Comparison of ENCODE assay signal across 22 cellular contexts in genomic region chr14:82046512-82047226, GRCh38.
DNase-seq lines count a peak whose midpoint lies in the region; ATAC-seq, FAIRE-seq and TF ChIP-seq lines count a peak whose summit lies in the region.
"Had no signal": no experiment of that assay in that cellular context is flagged by ENCODE, and none has a peak within 500 bp of the region (broad histone marks: within the 10 kb centered on the region; RNA-seq: fewer than 3 reads in every experiment).

No MANE protein-coding gene starts in this region.

- in situ Hi-C loops in GM12878 (cut with MboI) (no loop called here), GM13976 (cut with MboI; ENCODE audit: low sequenced_read_pairs, unreplicated experiment) (no loop called here)

- H3K27me3 ChIP-seq in GM12878 (replicated peaks in 1 of 2; ENCODE audit: control insufficient read depth in 2 of 2, insufficient read depth in 2 of 2, low read length in 1 of 2): no peaks in the 10 kb centered on the region
- H3K27me3 ChIP-seq: esophagus muscularis mucosa, left lung, testis had no signal

- POLR2A ChIA-PET in GM12878 (lab: Charles Lee): interaction anchor here (1.0 kb wide), 1 partner anchor 17 kb away, joined by 3 read pairs; no protein-coding TSS in a partner anchor

- CTCF ChIA-PET in GM12878 (lab: Yijun Ruan, JAX): interaction anchor here (0.8 to 2.2 kb wide), 5 partner anchors 9 to 57 kb away, joined by 3 to 9 read pairs (median 5); no protein-coding TSS in a partner anchor

- no peak for TF ChIP-seq RAD21 in GM12878 (IDR thresholded peaks at IDR 0.05; ENCODE audit: insufficient read depth, low read depth, low read length)

- SMC1A ChIA-PET in GM12878 (lab: Charles Lee; ENCODE audit: uncharacterized antibody, unreplicated experiment): interaction anchor here (0.8 to 1.6 kb wide), 5 partner anchors 8 to 178 kb away, joined by 3 to 12 read pairs (median 4); no protein-coding TSS in a partner anchor

- H3K9ac ChIP-seq in GM12878 (ENCODE audit: control insufficient read depth, insufficient read depth, low read length): no peak overlapping the region
- H3K9ac ChIP-seq: GM23248, KMS-11 had no signal

- TF ChIP-seq POLR2A in GM12878 (IDR thresholded peaks at IDR 0.05; ENCODE audit: low read depth, low read length): no peak

- no peaks in the 10 kb centered on the region for H3K36me3 ChIP-seq in GM12878 (ENCODE audit: control insufficient read depth in 2 of 2, insufficient read depth in 2 of 2, low read length in 1 of 2)
- H3K36me3 ChIP-seq: esophagus muscularis mucosa, left lung had no signal

- RAD21 ChIA-PET in GM12878 (lab: Charles Lee; ENCODE audit: unreplicated experiment): interaction anchor here (1.0 to 5.2 kb wide), 3 partner anchors 9 to 33 kb away, joined by 3 to 26 read pairs (median 9); no protein-coding TSS in a partner anchor

- no peaks in the 10 kb centered on the region for H3K4me1 ChIP-seq in GM12878 (ENCODE audit: control insufficient read depth, insufficient read depth, low read length)
- H3K4me1 ChIP-seq: esophagus muscularis mucosa, left lung, testis had no signal

- WGBS in GM12878 (ENCODE audit: insufficient coverage, insufficient replicate concordance, low lambda C conversion rate, missing lambda C conversion rate): 0% methylated on average over 1 of the region's 1 CpG

- TF ChIP-seq EP300 in GM12878 (IDR thresholded peaks at IDR 0.05; ENCODE audit: borderline replicate concordance in 1 of 2, control insufficient read depth in 1 of 2, low read depth in 2 of 2, low read length in 2 of 2): peak in 1 of 2 experiments; percentile 65; a peak in 3 of 4 replicates

- no TSS peak for BruUV-seq in GM12878 (replicated peaks; lab: Mats Ljungman, UMichigan)

- H3K79me2 ChIP-seq in GM12878 (ENCODE audit: control insufficient read depth, insufficient read depth, low read length): no peaks in the 10 kb centered on the region

- H4K20me1 ChIP-seq in GM12878 (ENCODE audit: control insufficient read depth, insufficient read depth): no peaks in the 10 kb centered on the region

- intact Hi-C loops in GM12878 (cut with micrococcal nuclease; ENCODE audit: unreplicated experiment): no loop called here

- no peak for TF ChIP-seq CTCF in GM12878 (IDR thresholded peaks at IDR 0.05 in 2 of 3, conservative IDR thresholded peaks at IDR 0.05 in 1 of 3; ENCODE audit: control insufficient read depth in 2 of 3, extremely low read depth in 1 of 3, insufficient read depth in 1 of 3, low read depth in 3 of 3, low read length in 3 of 3)
- no peak for TF ChIP-seq CTCF in GM13976 (IDR thresholded peaks at IDR 0.05; ENCODE audit: borderline replicate concordance, control extremely low read depth, extremely low read depth, insufficient read depth, missing control alignments)

- H3K27ac ChIP-seq in GM12878 (ENCODE audit: control insufficient read depth, insufficient read depth): no peak overlapping the region
- H3K27ac ChIP-seq: esophagus muscularis mucosa, GM23248, KMS-11, left lung, testis had no signal

- FAIRE-seq in GM12878 (lab: Jason Lieb, UNC): no peak
- FAIRE-seq: GM19239, TTC549 had no signal

- no peak overlapping the region for H2AFZ ChIP-seq in GM12878 (ENCODE audit: control insufficient read depth, low read depth, low read length)
- H2AFZ ChIP-seq: GM23248 had no signal

- ATAC-seq in GM19025 (IDR thresholded peaks at IDR 0.05; ENCODE audit: low read depth, unreplicated experiment) (peak; percentile 55), HG02588 (IDR thresholded peaks at IDR 0.05; ENCODE audit: unreplicated experiment) (peak; percentile 73), HG03135 (IDR thresholded peaks at IDR 0.05; ENCODE audit: unreplicated experiment) (peak; percentile 65), GM12878 (peak; percentile 81)
- ATAC-seq: activated CD4-positive, alpha-beta T cell treated with anti-CD3 and anti-CD28 coated beads for 36 hours; left lung had no signal

- H3K4me3 ChIP-seq in GM12878: no peak overlapping the region
- H3K4me3 ChIP-seq: esophagus muscularis mucosa, GM23248, left lung, testis had no signal

- no peaks in the 10 kb centered on the region for H3K9me3 ChIP-seq in GM12878 (replicated peaks; ENCODE audit: control insufficient read depth, insufficient read depth, low read length)
- H3K9me3 ChIP-seq: esophagus muscularis mucosa, left lung, testis had no signal

- DNase-seq in GM12878 (ENCODE audit: low read depth, low spot score) (no peak), GM13976 (ENCODE audit: low spot score) (no peak), NCI-H2029 (lab: John Stamatoyannopoulos, UW) (no peak), anterior cingulate cortex (lab: John Stamatoyannopoulos, UW) (no peak)
- DNase-seq in activated naive CD4-positive, alpha-beta T cell (lab: John Stamatoyannopoulos, UW): no peak
- DNase-seq: activated CD4-positive, alpha-beta T cell treated with anti-CD3 and anti-CD28 coated beads for 36 hours; activated CD8-positive, alpha-beta memory T cell treated with anti-CD3 and anti-CD28 coated beads, Interleukin-2, amount 50 U/mL, for 4 hours; activated effector memory CD4-positive, alpha-beta T cell treated with anti-CD3 and anti-CD28 coated beads, Interleukin-2, amount 50 U/mL, for 16 hours; amniotic stem cell; GM23248; left lung; NCI-H1048; NCI-H510A treated with DMSO at 0.1 percent for 48 hours; stimulated activated CD4-positive, alpha-beta T cell treated with anti-CD3 and anti-CD28 coated beads, Interleukin-12 subunit alpha, Interleukin-12 subunit beta, amount 100 ng/mL, for 4 hours; testis had no signal

- H3K4me2 ChIP-seq in GM12878 (ENCODE audit: control insufficient read depth, insufficient read depth): no peak overlapping the region
- H3K4me2 ChIP-seq: KMS-11 had no signal

TF ChIP-seq in GM12878, 131 proteins besides CTCF, POLR2A, EP300 and RAD21 (continues in another document):
- no peak for TF ChIP-seq YY1 (IDR thresholded peaks at IDR 0.05; ENCODE audit: low read depth, low read length)
- peak; percentile 77; the same call in 1 of the 2 replicates for TF ChIP-seq NFIC (IDR thresholded peaks at IDR 0.05; ENCODE audit: low read depth, low read length)
- TF ChIP-seq YBX1 (IDR thresholded peaks at IDR 0.05): no peak
- no peak for TF ChIP-seq SMAD1 (IDR thresholded peaks at IDR 0.05; ENCODE audit: low read depth, partially characterized antibody)
- TF ChIP-seq, protein P1, sequence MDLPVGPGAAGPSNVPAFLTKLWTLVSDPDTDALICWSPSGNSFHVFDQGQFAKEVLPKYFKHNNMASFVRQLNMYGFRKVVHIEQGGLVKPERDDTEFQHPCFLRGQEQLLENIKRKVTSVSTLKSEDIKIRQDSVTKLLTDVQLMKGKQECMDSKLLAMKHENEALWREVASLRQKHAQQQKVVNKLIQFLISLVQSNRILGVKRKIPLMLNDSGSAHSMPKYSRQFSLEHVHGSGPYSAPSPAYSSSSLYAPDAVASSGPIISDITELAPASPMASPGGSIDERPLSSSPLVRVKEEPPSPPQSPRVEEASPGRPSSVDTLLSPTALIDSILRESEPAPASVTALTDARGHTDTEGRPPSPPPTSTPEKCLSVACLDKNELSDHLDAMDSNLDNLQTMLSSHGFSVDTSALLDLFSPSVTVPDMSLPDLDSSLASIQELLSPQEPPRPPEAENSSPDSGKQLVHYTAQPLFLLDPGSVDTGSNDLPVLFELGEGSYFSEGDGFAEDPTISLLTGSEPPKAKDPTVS (IDR thresholded peaks at IDR 0.05; ENCODE audit: low read depth, low read length): no peak
- TF ChIP-seq, protein P2, sequence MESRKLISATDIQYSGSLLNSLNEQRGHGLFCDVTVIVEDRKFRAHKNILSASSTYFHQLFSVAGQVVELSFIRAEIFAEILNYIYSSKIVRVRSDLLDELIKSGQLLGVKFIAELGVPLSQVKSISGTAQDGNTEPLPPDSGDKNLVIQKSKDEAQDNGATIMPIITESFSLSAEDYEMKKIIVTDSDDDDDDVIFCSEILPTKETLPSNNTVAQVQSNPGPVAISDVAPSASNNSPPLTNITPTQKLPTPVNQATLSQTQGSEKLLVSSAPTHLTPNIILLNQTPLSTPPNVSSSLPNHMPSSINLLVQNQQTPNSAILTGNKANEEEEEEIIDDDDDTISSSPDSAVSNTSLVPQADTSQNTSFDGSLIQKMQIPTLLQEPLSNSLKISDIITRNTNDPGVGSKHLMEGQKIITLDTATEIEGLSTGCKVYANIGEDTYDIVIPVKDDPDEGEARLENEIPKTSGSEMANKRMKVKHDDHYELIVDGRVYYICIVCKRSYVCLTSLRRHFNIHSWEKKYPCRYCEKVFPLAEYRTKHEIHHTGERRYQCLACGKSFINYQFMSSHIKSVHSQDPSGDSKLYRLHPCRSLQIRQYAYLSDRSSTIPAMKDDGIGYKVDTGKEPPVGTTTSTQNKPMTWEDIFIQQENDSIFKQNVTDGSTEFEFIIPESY (IDR thresholded peaks at IDR 0.05): no peak
- TF ChIP-seq SRF (IDR thresholded peaks at IDR 0.05; ENCODE audit: low read depth in 2 of 2, low read length in 2 of 2): no peak
- TF ChIP-seq NR2F1 (conservative IDR thresholded peaks at IDR 0.05): peak; percentile 40; the same call in 1 of the 2 replicates
- TF ChIP-seq, protein P3, sequence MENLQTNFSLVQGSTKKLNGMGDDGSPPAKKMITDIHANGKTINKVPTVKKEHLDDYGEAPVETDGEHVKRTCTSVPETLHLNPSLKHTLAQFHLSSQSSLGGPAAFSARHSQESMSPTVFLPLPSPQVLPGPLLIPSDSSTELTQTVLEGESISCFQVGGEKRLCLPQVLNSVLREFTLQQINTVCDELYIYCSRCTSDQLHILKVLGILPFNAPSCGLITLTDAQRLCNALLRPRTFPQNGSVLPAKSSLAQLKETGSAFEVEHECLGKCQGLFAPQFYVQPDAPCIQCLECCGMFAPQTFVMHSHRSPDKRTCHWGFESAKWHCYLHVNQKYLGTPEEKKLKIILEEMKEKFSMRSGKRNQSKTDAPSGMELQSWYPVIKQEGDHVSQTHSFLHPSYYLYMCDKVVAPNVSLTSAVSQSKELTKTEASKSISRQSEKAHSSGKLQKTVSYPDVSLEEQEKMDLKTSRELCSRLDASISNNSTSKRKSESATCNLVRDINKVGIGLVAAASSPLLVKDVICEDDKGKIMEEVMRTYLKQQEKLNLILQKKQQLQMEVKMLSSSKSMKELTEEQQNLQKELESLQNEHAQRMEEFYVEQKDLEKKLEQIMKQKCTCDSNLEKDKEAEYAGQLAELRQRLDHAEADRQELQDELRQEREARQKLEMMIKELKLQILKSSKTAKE (IDR thresholded peaks at IDR 0.05; ENCODE audit: low read depth, poor library complexity, severe bottlenecking): no peak
- TF ChIP-seq NR2C2 (IDR thresholded peaks at IDR 0.05; ENCODE audit: borderline replicate concordance, control insufficient read depth, insufficient read length, low read depth): no peak
- no peak for TF ChIP-seq HDAC2 (IDR thresholded peaks at IDR 0.05)
- TF ChIP-seq EED (IDR thresholded peaks at IDR 0.05; ENCODE audit: low read depth): no peak
- no peak for TF ChIP-seq SP1 (IDR thresholded peaks at IDR 0.05; ENCODE audit: low read depth, low read length)
- TF ChIP-seq HDGF (IDR thresholded peaks at IDR 0.05): no peak
- TF ChIP-seq EZH2 (IDR thresholded peaks at IDR 0.05; ENCODE audit: borderline replicate concordance, control insufficient read depth, low read depth, low read length): no peak
- no peak for TF ChIP-seq PAX5 (IDR thresholded peaks at IDR 0.05; ENCODE audit: borderline replicate concordance, low read depth, low read length)
- no peak for TF ChIP-seq ZNF207 (IDR thresholded peaks at IDR 0.05; ENCODE audit: borderline replicate concordance)
